ENCODE assay signal across 9 cellular contexts in the genomic region with DNA sequence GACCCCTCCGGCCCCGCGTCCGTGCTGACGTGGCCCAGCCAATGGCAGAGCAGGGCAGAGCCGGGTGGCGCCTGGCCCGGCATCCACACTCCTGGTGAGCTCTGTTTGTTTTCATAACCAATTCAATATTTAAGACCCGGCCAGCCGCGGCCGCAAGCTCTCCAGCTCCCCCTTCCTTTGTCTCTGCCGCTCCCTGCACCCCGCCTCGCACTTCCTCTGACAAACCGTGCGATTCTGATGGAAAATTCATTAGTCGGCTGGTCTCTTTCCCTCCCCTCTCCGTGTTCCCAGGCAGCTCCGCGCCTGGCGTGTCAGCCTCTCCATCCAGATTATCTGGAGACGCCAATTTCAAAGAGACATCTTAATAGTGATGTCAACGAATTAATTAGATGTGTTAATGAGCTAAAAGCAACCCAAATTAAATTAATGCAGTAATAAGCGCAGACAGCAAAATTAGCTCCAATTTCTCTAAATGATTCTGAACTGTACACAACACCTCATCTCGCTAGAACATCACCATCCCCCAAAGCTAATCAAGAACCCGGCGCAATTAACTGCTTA. TPM values are rescaled to one million over a fixed set of nuclear protein-coding genes. Genes with fewer than 3 reads are reported as not detected.
DNase-seq lines count a peak whose midpoint lies in the region; ATAC-seq and TF ChIP-seq lines count a peak whose summit lies in the region.
"Had no signal": no experiment of that assay in that cellular context is flagged by ENCODE, and none has a peak within 500 bp of the region (broad histone marks: within the 10 kb centered on the region; RNA-seq: fewer than 3 reads in every experiment).

No MANE protein-coding gene starts in this region.

- DNase-seq in NCI-H1436 (lab: John Stamatoyannopoulos, UW) (peak; percentile 50), cardiac fibroblast (ENCODE audit: low read depth in 2 of 2) (peak; percentile 58 to 62), nephron progenitor cell (peak; percentile 54), erythroblast (lab: John Stamatoyannopoulos, UW) (no peak), NCI-H510A (lab: John Stamatoyannopoulos, UW) (no peak)
- DNase-seq in stimulated activated CD4-positive, alpha-beta T cell treated with anti-CD3 and anti-CD28 coated beads, Interleukin-15, amount 100 ng/mL, for 24 hours, result no peak
- DNase-seq in CD4-positive, alpha-beta T cell, result no peak
- DNase-seq: activated CD4-positive, alpha-beta T cell treated with anti-CD3 and anti-CD28 coated beads, Interleukin-2, amount 10 ng/mL, durations not matched to agents 24 days and 14 days had no signal

- no peak for TF ChIP-seq POLR2A in erythroblast (IDR thresholded peaks at IDR 0.05; ENCODE audit: low read length)

- peaks cover 84% of the 10 kb centered on the region for H3K27me3 Mint-ChIP-seq in nephron progenitor cell (ENCODE audit: low read depth, poor library complexity)
- peaks cover 70% of the 10 kb centered on the region for H3K27me3 Mint-ChIP-seq in CD4-positive, alpha-beta T cell

- ATAC-seq in CD4-positive, alpha-beta T cell (ENCODE audit: poor library complexity), result no peak

- H3K27ac Mint-ChIP-seq in nephron progenitor cell, result no peak overlapping the region
- no peak overlapping the region for H3K27ac Mint-ChIP-seq in CD4-positive, alpha-beta T cell
- H3K27ac Mint-ChIP-seq: activated CD4-positive, alpha-beta T cell treated with anti-CD3 and anti-CD28 coated beads, Interleukin-2, amount 10 ng/mL, durations not matched to agents 24 days and 14 days had no signal

- peaks cover 6% of the 10 kb centered on the region for H3K4me1 ChIP-seq in ES-I3 (ENCODE audit: insufficient read depth, low read length)

- peaks cover 48% of the 10 kb centered on the region for H3K27me3 ChIP-seq in CD4-positive, alpha-beta T cell (ENCODE audit: control insufficient read depth, insufficient read depth, low read length)

- peak; percentile 25 for TF ChIP-seq CTCF in cardiac fibroblast (IDR thresholded peaks at IDR 0.05; ENCODE audit: low read depth, low read length)
- TF ChIP-seq CTCF in nephron progenitor cell (IDR thresholded peaks at IDR 0.05), result no peak
- TF ChIP-seq CTCF in CD4-positive, alpha-beta T cell (IDR thresholded peaks at IDR 0.05), result no peak

- POLR2A ChIA-PET in CD4-positive, alpha-beta T cell (lab: Charles Lee), result interaction anchor here (0.5 kb wide), 1 partner anchor 16 kb away, joined by 3 read pairs; no protein-coding TSS in a partner anchor

- H3K36me3 ChIP-seq in ES-I3 (ENCODE audit: insufficient read depth, low read length), result no peaks in the 10 kb centered on the region

- no peak overlapping the region for H3K4me3 ChIP-seq in cardiac fibroblast (replicated peaks in 1 of 2; ENCODE audit: low read depth in 2 of 2, low read length in 2 of 2)

- intact Hi-C loops in CD4-positive, alpha-beta T cell (cut with DNase I, micrococcal nuclease), result no loop called here

- CTCF ChIA-PET in CD4-positive, alpha-beta T cell (lab: Charles Lee), result interaction anchor here (1.0 to 1.9 kb wide), 2 partner anchors 9 to 14 kb away, joined by 3 to 5 read pairs; no protein-coding TSS in a partner anchor

- peak overlapping the region; percentile 42; the same call in 1 of the 2 replicates for H3K9ac ChIP-seq in ES-I3 (ENCODE audit: low read depth, low read length)

- no peaks in the 10 kb centered on the region for H3K36me3 Mint-ChIP-seq in nephron progenitor cell (ENCODE audit: low read depth)
- H3K36me3 Mint-ChIP-seq in CD4-positive, alpha-beta T cell (ENCODE audit: low read depth), result no peaks in the 10 kb centered on the region

- peaks cover 17% of the 10 kb centered on the region for H3K4me1 Mint-ChIP-seq in nephron progenitor cell
- H3K4me1 Mint-ChIP-seq in CD4-positive, alpha-beta T cell (ENCODE audit: low read depth), result peaks cover 6% of the 10 kb centered on the region

- no peak overlapping the region for H3K27ac ChIP-seq in CD4-positive, alpha-beta T cell (ENCODE audit: low read depth, low read length)

- H3K4me3 Mint-ChIP-seq in nephron progenitor cell, result peak overlapping the region; percentile 76
- H3K4me3 Mint-ChIP-seq in CD4-positive, alpha-beta T cell, result no peak overlapping the region
- H3K4me3 Mint-ChIP-seq: activated CD4-positive, alpha-beta T cell treated with anti-CD3 and anti-CD28 coated beads, Interleukin-2, amount 10 ng/mL, durations not matched to agents 24 days and 14 days had no signal

- peaks cover 25% of the 10 kb centered on the region for H3K9me3 Mint-ChIP-seq in nephron progenitor cell
- no peaks in the 10 kb centered on the region for H3K9me3 Mint-ChIP-seq in CD4-positive, alpha-beta T cell
- H3K9me3 Mint-ChIP-seq: activated CD4-positive, alpha-beta T cell treated with anti-CD3 and anti-CD28 coated beads, Interleukin-2, amount 10 ng/mL, durations not matched to agents 24 days and 14 days had no signal

- peaks cover 4% of the 10 kb centered on the region; the same call in 1 of the 2 replicates for H3K9me3 ChIP-seq in ES-I3 (ENCODE audit: control insufficient read depth, insufficient read depth, low read length)
- H3K9me3 ChIP-seq in CD4-positive, alpha-beta T cell (ENCODE audit: control insufficient read depth, low read length), result peaks cover 7% of the 10 kb centered on the region

RNA-seq across cellular contexts. Expression of gene MICALL2, which starts 55.3 kb away (rescaled TPM):
- 1 to 10 TPM; 1.9 to 2.2 TPM for total RNA-seq in CD4-positive, alpha-beta T cell

Comparison
In these comparisons a context has a peak if more than half of its experiments do, and no peak if none do; other contexts are left out.
1. DNase-seq: peak in NCI-H1436 (single experiment), cardiac fibroblast (2 of 2) and nephron progenitor cell (single experiment); none in erythroblast (0 of 2), stimulated activated CD4-positive, alpha-beta T cell treated with anti-CD3 and anti-CD28 coated beads, Interleukin-15, amount 100 ng/mL, for 24 hours (single experiment), CD4-positive, alpha-beta T cell (0 of 10) and NCI-H510A (single experiment).